In genomic region chr15:42549052-42549491, GRCh38 we compare ENCODE assay signal across 1 cellular context.
TF ChIP-seq lines count a peak whose summit lies in the region.

No MANE protein-coding gene starts in this region.

TF ChIP-seq in HepG2, 621 proteins besides CTCF, POLR2A, EP300 and RAD21:
- TF ChIP-seq REST (IDR thresholded peaks at IDR 0.05; ENCODE audit: borderline replicate concordance in 1 of 2, low read depth in 1 of 2, low read length in 2 of 2), result no peak
- TF ChIP-seq ZNF501 (CRISPR knock-in tag; IDR thresholded peaks at IDR 0.05), result peak; percentile 11; the same call in 1 of the 2 replicates
- 0 out of 2 replicates have a peak, but pooled peaks have one; percentile 1 for TF ChIP-seq FOSL1 (CRISPR knock-in tag; IDR thresholded peaks at IDR 0.05; ENCODE audit: borderline replicate concordance)
- TF ChIP-seq BCL6 (CRISPR knock-in tag; IDR thresholded peaks at IDR 0.05), result no peak
- peak; percentile 76; the same call in 1 of the 2 replicates for TF ChIP-seq NAIF1 (CRISPR knock-in tag; IDR thresholded peaks at IDR 0.05; ENCODE audit: borderline replicate concordance)
- TF ChIP-seq ZNF280B (CRISPR knock-in tag; IDR thresholded peaks at IDR 0.05; ENCODE audit: borderline replicate concordance), result no peak
- TF ChIP-seq, protein P1, sequence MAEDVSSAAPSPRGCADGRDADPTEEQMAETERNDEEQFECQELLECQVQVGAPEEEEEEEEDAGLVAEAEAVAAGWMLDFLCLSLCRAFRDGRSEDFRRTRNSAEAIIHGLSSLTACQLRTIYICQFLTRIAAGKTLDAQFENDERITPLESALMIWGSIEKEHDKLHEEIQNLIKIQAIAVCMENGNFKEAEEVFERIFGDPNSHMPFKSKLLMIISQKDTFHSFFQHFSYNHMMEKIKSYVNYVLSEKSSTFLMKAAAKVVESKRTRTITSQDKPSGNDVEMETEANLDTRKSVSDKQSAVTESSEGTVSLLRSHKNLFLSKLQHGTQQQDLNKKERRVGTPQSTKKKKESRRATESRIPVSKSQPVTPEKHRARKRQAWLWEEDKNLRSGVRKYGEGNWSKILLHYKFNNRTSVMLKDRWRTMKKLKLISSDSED (CRISPR knock-in tag; IDR thresholded peaks at IDR 0.05), result no peak
- TF ChIP-seq, protein P2, sequence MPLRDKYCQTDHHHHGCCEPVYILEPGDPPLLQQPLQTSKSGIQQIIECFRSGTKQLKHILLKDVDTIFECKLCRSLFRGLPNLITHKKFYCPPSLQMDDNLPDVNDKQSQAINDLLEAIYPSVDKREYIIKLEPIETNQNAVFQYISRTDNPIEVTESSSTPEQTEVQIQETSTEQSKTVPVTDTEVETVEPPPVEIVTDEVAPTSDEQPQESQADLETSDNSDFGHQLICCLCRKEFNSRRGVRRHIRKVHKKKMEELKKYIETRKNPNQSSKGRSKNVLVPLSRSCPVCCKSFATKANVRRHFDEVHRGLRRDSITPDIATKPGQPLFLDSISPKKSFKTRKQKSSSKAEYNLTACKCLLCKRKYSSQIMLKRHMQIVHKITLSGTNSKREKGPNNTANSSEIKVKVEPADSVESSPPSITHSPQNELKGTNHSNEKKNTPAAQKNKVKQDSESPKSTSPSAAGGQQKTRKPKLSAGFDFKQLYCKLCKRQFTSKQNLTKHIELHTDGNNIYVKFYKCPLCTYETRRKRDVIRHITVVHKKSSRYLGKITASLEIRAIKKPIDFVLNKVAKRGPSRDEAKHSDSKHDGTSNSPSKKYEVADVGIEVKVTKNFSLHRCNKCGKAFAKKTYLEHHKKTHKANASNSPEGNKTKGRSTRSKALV (CRISPR knock-in tag; IDR thresholded peaks at IDR 0.05), result no peak
- TF ChIP-seq ZNF207 (IDR thresholded peaks at IDR 0.05; ENCODE audit: borderline replicate concordance), result no peak
- no peak for TF ChIP-seq ZNF136 (CRISPR knock-in tag; IDR thresholded peaks at IDR 0.05; ENCODE audit: low read depth)
- 0 out of 2 replicates have a peak, but pooled peaks have one; percentile 17 for TF ChIP-seq MAFG (CRISPR knock-in tag; IDR thresholded peaks at IDR 0.05)
- TF ChIP-seq ZNF34 (CRISPR knock-in tag; IDR thresholded peaks at IDR 0.05; ENCODE audit: borderline replicate concordance), result 0 out of 2 replicates have a peak, but pooled peaks have one; percentile 57
- TF ChIP-seq, protein P3, sequence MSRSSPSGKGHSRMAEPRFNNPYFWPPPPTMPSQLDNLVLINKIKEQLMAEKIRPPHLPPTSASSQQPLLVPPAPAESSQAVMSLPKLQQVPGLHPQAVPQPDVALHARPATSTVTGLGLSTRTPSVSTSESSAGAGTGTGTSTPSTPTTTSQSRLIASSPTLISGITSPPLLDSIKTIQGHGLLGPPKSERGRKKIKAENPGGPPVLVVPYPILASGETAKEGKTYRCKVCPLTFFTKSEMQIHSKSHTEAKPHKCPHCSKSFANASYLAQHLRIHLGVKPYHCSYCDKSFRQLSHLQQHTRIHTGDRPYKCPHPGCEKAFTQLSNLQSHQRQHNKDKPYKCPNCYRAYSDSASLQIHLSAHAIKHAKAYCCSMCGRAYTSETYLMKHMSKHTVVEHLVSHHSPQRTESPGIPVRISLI (CRISPR knock-in tag; IDR thresholded peaks at IDR 0.05; ENCODE audit: borderline replicate concordance), result peak; percentile 40; the same call in 1 of the 2 replicates
- TF ChIP-seq ZZZ3 (CRISPR knock-in tag; IDR thresholded peaks at IDR 0.05; ENCODE audit: borderline replicate concordance), result 0 out of 2 replicates have a peak, but pooled peaks have one; percentile 15
- 0 out of 2 replicates have a peak, but pooled peaks have one; percentile 42 for TF ChIP-seq ZNF230 (CRISPR knock-in tag; IDR thresholded peaks at IDR 0.05)
- no peak for TF ChIP-seq SIX1 (CRISPR knock-in tag; IDR thresholded peaks at IDR 0.05; ENCODE audit: borderline replicate concordance)
- TF ChIP-seq BRCA1 (CRISPR knock-in tag; IDR thresholded peaks at IDR 0.05), result no peak
- TF ChIP-seq KDM5A (IDR thresholded peaks at IDR 0.05; ENCODE audit: borderline replicate concordance, low read length), result 0 out of 2 replicates have a peak, but pooled peaks have one; percentile 91
